3 cellular contexts compared by ENCODE assay signal in the genomic region with DNA sequence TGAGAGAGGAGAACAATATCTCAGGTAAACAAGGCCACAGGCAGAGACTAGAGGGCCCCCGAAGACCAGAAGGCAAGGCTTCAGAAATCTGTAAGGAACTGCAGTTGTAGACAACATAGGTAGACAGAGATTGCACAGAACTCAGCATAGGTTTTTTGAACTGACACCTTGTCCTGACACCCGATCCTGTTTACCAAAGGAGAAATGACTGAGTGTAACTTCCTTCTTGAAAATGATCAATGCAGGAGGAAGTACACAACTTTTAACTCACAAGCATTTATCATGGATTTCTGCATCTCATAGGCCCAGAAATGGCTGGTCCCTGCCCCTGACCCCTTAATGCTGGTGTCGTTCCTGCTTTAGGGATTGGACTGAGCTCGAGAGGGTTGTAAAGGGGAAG. TPM values are rescaled to one million over a fixed set of nuclear protein-coding genes. Genes with fewer than 3 reads are reported as not detected.
"Had no signal": no experiment of that assay in that cellular context is flagged by ENCODE, and none has a peak within 500 bp of the region (broad histone marks: within the 10 kb centered on the region; RNA-seq: fewer than 3 reads in every experiment).

No MANE protein-coding gene starts in this region.

RNA-seq across cellular contexts. Expression of a gene that starts 0.9 kb away (rescaled TPM):
- total RNA-seq: LHCN-M2, Right ventricle myocardium inferior, SK-MEL-5 had no signal
